In genomic region chr14:96797188-96797942, GRCh38 we compare ENCODE assay signal across 8 cellular contexts. TPM values are rescaled to one million over a fixed set of nuclear protein-coding genes. Genes with fewer than 3 reads are reported as not detected.
DNase-seq lines count a peak whose midpoint lies in the region; TF ChIP-seq lines count a peak whose summit lies in the region.

Gene VRK1, plus strand, starts transcription at chr14:96797382. Its CDS starts 36,090 bp downstream, at chr14:96833472.

- H3K4me3 ChIP-seq in HFF-Myc (replicated peaks; ENCODE audit: low read depth, low read length) (peak within 1 kb of the TSS; percentile 86), SJSA1 (peak within 1 kb of the TSS; percentile 87), neuron (ENCODE audit: low read length) (peak within 1 kb of the TSS; percentile 73)

- H3K4me1 ChIP-seq in SJSA1 (replicated peaks): peaks cover 6% of the 10 kb centered on the region; the same call in 1 of the 2 replicates
- H3K4me1 ChIP-seq in neuron (ENCODE audit: insufficient read depth, low read length): peaks cover 23% of the 10 kb centered on the region

- peak; percentile 69 for DNase-seq in GM04503 (ENCODE audit: low read depth)
- DNase-seq in HFF-Myc (ENCODE audit: extremely low read depth, low read depth): peak; percentile 76
- peak; percentile 95 for DNase-seq in MV-4-11 (lab: John Stamatoyannopoulos, UW)
- DNase-seq in SJSA1 (ENCODE audit: low read depth in 1 of 2, low spot score in 2 of 2): peak; percentile 91 to 94
- DNase-seq in activated gamma-delta T cell treated with anti-CD3 and anti-CD28 coated beads, Interleukin-2, amount 50 U/mL, for 16 hours (ENCODE audit: low read depth): peak; percentile 92
- DNase-seq in foreskin melanocyte: peak; percentile 90
- peak; percentile 95 for DNase-seq in stromal cell of bone marrow (ENCODE audit: low read depth)

- no peak for TF ChIP-seq CTCF in HFF-Myc (IDR thresholded peaks at IDR 0.05; ENCODE audit: low read depth, low read length, missing control alignments)

- H3K9me3 ChIP-seq in SJSA1 (replicated peaks) (no peaks in the 10 kb centered on the region), neuron (ENCODE audit: low read length) (no peaks in the 10 kb centered on the region)

- H3K27me3 ChIP-seq in SJSA1 (replicated peaks) (no peaks in the 10 kb centered on the region), neuron (ENCODE audit: insufficient read depth, low read length) (no peaks in the 10 kb centered on the region)

- H2AFZ ChIP-seq in neuron (ENCODE audit: low read depth, low read length): peak within 1 kb of the TSS; percentile 49

- peak within 1 kb of the TSS; percentile 78 for H3K27ac ChIP-seq in SJSA1

- peaks cover 7% of the 10 kb centered on the region for H3K36me3 ChIP-seq in SJSA1
- H3K36me3 ChIP-seq in neuron (ENCODE audit: insufficient read depth, low read length): no peaks in the 10 kb centered on the region

RNA-seq across cellular contexts. Expression of gene VRK1, which starts in this region (rescaled TPM):
- 65.9 and 120 TPM in 2 replicates for total RNA-seq in SJSA1 (2014; rRNA removed; shearing (Covaris generic))

Comparison
In these comparisons a context has a peak if more than half of its experiments do, and no peak if none do; other contexts are left out.
1. Peak in every context shown above with its lines: DNase-seq, H3K4me3 ChIP-seq and H3K27ac ChIP-seq.